Comparison of ENCODE assay signal across 1 cellular context in the genomic region with DNA sequence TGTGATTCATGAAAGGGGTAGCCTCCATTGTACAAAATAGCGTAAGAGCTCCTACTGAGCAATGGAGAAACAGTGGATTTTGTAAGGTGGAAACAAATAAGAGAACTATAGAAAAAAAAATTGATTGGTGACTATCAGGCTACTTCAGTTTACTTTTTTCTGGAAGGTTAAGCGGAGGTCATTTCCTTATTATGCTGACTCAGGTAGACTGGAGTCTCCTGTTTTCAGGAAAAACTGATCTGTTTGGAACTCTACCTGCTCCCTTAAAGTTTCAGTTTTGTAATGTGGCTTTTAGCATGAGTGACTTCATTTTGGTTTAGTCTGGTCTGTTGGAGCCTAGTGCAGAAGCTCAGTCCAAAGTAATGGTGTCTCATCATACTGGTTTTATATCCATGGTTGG.
TF ChIP-seq lines count a peak whose summit lies in the region.

No MANE protein-coding gene starts in this region.

TF ChIP-seq in HepG2, 621 proteins besides CTCF, POLR2A, EP300 and RAD21:
- TF ChIP-seq RARA (CRISPR knock-in tag; IDR thresholded peaks at IDR 0.05): no peak
- TF ChIP-seq, protein P1, sequence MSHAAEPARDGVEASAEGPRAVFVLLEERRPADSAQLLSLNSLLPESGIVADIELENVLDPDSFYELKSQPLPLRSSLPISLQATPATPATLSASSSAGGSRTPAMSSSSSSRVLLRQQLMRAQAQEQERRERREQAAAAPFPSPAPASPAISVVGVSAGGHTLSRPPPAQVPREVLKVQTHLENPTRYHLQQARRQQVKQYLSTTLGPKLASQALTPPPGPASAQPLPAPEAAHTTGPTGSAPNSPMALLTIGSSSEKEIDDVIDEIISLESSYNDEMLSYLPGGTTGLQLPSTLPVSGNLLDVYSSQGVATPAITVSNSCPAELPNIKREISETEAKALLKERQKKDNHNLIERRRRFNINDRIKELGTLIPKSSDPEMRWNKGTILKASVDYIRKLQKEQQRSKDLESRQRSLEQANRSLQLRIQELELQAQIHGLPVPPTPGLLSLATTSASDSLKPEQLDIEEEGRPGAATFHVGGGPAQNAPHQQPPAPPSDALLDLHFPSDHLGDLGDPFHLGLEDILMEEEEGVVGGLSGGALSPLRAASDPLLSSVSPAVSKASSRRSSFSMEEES (CRISPR knock-in tag; IDR thresholded peaks at IDR 0.05): no peak
- TF ChIP-seq MBD4 (IDR thresholded peaks at IDR 0.05; ENCODE audit: borderline replicate concordance, low read length): no peak
- TF ChIP-seq MIER3 (CRISPR knock-in tag; IDR thresholded peaks at IDR 0.05; ENCODE audit: borderline replicate concordance): no peak
- TF ChIP-seq FOSL1 (CRISPR knock-in tag; IDR thresholded peaks at IDR 0.05; ENCODE audit: borderline replicate concordance): no peak
- no peak for TF ChIP-seq KMT2A (CRISPR knock-in tag; IDR thresholded peaks at IDR 0.05)
- peak; percentile 92 for TF ChIP-seq MAFF (IDR thresholded peaks at IDR 0.05; ENCODE audit: low read depth, low read length)
- no peak for TF ChIP-seq DMAP1 (CRISPR knock-in tag; IDR thresholded peaks at IDR 0.05)
- no peak for TF ChIP-seq CEBPG (CRISPR knock-in tag; IDR thresholded peaks at IDR 0.05)
- TF ChIP-seq MAFK (conservative IDR thresholded peaks at IDR 0.05 in 1 of 2, IDR thresholded peaks at IDR 0.05 in 1 of 2; ENCODE audit: low read length in 2 of 2): peak; percentile 90 to 95
- TF ChIP-seq, protein P2, sequence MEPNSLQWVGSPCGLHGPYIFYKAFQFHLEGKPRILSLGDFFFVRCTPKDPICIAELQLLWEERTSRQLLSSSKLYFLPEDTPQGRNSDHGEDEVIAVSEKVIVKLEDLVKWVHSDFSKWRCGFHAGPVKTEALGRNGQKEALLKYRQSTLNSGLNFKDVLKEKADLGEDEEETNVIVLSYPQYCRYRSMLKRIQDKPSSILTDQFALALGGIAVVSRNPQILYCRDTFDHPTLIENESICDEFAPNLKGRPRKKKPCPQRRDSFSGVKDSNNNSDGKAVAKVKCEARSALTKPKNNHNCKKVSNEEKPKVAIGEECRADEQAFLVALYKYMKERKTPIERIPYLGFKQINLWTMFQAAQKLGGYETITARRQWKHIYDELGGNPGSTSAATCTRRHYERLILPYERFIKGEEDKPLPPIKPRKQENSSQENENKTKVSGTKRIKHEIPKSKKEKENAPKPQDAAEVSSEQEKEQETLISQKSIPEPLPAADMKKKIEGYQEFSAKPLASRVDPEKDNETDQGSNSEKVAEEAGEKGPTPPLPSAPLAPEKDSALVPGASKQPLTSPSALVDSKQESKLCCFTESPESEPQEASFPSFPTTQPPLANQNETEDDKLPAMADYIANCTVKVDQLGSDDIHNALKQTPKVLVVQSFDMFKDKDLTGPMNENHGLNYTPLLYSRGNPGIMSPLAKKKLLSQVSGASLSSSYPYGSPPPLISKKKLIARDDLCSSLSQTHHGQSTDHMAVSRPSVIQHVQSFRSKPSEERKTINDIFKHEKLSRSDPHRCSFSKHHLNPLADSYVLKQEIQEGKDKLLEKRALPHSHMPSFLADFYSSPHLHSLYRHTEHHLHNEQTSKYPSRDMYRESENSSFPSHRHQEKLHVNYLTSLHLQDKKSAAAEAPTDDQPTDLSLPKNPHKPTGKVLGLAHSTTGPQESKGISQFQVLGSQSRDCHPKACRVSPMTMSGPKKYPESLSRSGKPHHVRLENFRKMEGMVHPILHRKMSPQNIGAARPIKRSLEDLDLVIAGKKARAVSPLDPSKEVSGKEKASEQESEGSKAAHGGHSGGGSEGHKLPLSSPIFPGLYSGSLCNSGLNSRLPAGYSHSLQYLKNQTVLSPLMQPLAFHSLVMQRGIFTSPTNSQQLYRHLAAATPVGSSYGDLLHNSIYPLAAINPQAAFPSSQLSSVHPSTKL (CRISPR knock-in tag; IDR thresholded peaks at IDR 0.05): no peak
- TF ChIP-seq RBFOX2 (IDR thresholded peaks at IDR 0.05; ENCODE audit: low read depth, low read length): no peak
- TF ChIP-seq ZNF260 (CRISPR knock-in tag; IDR thresholded peaks at IDR 0.05; ENCODE audit: borderline replicate concordance, low read depth): no peak
- TF ChIP-seq ZNF652 (CRISPR knock-in tag; IDR thresholded peaks at IDR 0.05; ENCODE audit: borderline replicate concordance, low read depth): no peak
